ENCODE assay signal across 29 cellular contexts in the genomic region with DNA sequence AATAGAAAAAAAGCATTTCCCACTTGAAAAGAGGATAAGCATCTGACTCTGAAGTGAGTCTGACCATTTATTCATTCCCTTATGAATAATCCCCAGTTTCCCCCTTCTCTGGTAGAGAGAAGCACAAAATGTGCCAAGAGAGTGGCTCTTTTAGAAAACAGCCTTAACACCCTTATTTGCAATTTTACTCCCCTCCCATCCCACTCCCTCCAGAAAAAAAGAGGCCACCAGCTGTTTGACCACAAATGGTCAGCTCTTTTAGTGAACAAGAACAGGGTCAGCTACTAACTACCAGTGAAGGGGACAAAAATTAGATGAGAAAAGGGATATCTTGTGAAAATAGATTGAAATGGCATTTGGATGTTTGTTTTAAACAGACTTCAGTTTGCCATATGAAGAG.
"Had no signal": no experiment of that assay in that cellular context is flagged by ENCODE, and none has a peak within 500 bp of the region (broad histone marks: within the 10 kb centered on the region; RNA-seq: fewer than 3 reads in every experiment).

No MANE protein-coding gene starts in this region.

- H3K27me3 Mint-ChIP-seq: activated B cell treated with CpG ODN at 0.5 μM for 24 hours; activated CD4-positive, alpha-beta memory T cell treated with anti-CD3 and anti-CD28 coated beads for 36 hours; activated CD4-positive, alpha-beta T cell treated with anti-CD3 and anti-CD28 coated beads, Interleukin-2, amount 10 ng/mL, durations not matched to agents 24 days and 14 days; activated naive CD8-positive, alpha-beta T cell treated with anti-CD3 and anti-CD28 coated beads, Interleukin-2, amount 50 U/mL, for 24 hours; T-helper 17 cell had no signal

- H3K27ac ChIP-seq: ascending aorta, body of pancreas, Peyer's patch, RWPE1, SJSA1 had no signal

- H3K9me3 Mint-ChIP-seq: activated CD4-positive, alpha-beta T cell treated with anti-CD3 and anti-CD28 coated beads, Interleukin-2, amount 10 ng/mL, durations not matched to agents 24 days and 14 days; activated T-cell treated with anti-CD3 and anti-CD28 coated beads, Interleukin-2, amount 50 U/mL, for 4 hours had no signal

- H3K4me1 Mint-ChIP-seq: activated B cell treated with CpG ODN at 0.5 μM for 24 hours; activated CD4-positive, alpha-beta T cell treated with anti-CD3 and anti-CD28 coated beads, Interleukin-2, amount 10 ng/mL, durations not matched to agents 24 days and 14 days; activated naive CD8-positive, alpha-beta T cell treated with anti-CD3 and anti-CD28 coated beads, Interleukin-2, amount 50 U/mL, for 24 hours; T-helper 17 cell had no signal

- H3K27me3 ChIP-seq: ascending aorta, body of pancreas, Peyer's patch, SJSA1 had no signal

- H3K4me3 Mint-ChIP-seq: activated B cell treated with CpG ODN at 0.5 μM for 24 hours; activated CD4-positive, alpha-beta memory T cell treated with anti-CD3 and anti-CD28 coated beads for 36 hours; activated CD4-positive, alpha-beta T cell treated with anti-CD3 and anti-CD28 coated beads, Interleukin-2, amount 10 ng/mL, durations not matched to agents 24 days and 14 days; activated naive CD8-positive, alpha-beta T cell treated with anti-CD3 and anti-CD28 coated beads, Interleukin-2, amount 50 U/mL, for 24 hours; activated T-cell treated with anti-CD3 and anti-CD28 coated beads, Interleukin-2, amount 50 U/mL, for 4 hours; T-helper 17 cell had no signal

- DNase-seq: activated B cell treated with CpG ODN at 0.5 μM for 24 hours; activated CD4-positive, alpha-beta memory T cell treated with anti-CD3 and anti-CD28 coated beads for 36 hours; activated CD4-positive, alpha-beta T cell treated with anti-CD3 and anti-CD28 coated beads for 1 hour; activated CD4-positive, alpha-beta T cell treated with anti-CD3 and anti-CD28 coated beads, Interleukin-2, amount 10 ng/mL, durations not matched to agents 24 days and 14 days; activated CD8-positive, alpha-beta memory T cell treated with anti-CD3 and anti-CD28 coated beads for 24 hours; activated effector memory CD4-positive, alpha-beta T cell treated with anti-CD3 and anti-CD28 coated beads, Interleukin-2, amount 50 U/mL, for 16 hours; activated naive CD4-positive, alpha-beta T cell treated with Interleukin-2 at 50 U/mL for 16 hours; activated naive CD8-positive, alpha-beta T cell treated with anti-CD3 and anti-CD28 coated beads, Interleukin-2, amount 50 U/mL, for 24 hours; activated T-cell treated with anti-CD3 and anti-CD28 coated beads, Interleukin-2, amount 50 U/mL, for 4 hours; amniotic stem cell; body of pancreas; Karpas-422; NCI-H1048; NCI-H1930; NCI-H2107; NCI-H345; NCI-H510A; NCI-H526 treated with DMSO at 0.1 percent for 48 hours; NCI-H82; NK-92 treated with Interleukin-12 subunit alpha and Interleukin-12 subunit beta, amount 100 ng/mL, for 24 hours; Peyer's patch; Right ventricle myocardium superior; T-helper 17 cell; T-helper 9 cell had no signal

- ATAC-seq: activated naive CD4-positive, alpha-beta T cell treated with anti-CD3 and anti-CD28 coated beads, Interleukin-2, amount 50 U/mL, for 72 hours; activated naive CD8-positive, alpha-beta T cell treated with anti-CD3 and anti-CD28 coated beads, Interleukin-2, amount 50 U/mL, for 24 hours; activated T-cell treated with anti-CD3 and anti-CD28 coated beads, Interleukin-2, amount 50 U/mL, for 4 hours; body of pancreas; K562; T-helper 17 cell had no signal

- H3K4me1 ChIP-seq: ascending aorta, body of pancreas, SJSA1 had no signal

- H3K36me3 ChIP-seq: Peyer's patch, SJSA1 had no signal

- H3K4me3 ChIP-seq: ascending aorta, body of pancreas, K562, Peyer's patch, SJSA1 had no signal

- H3K36me3 Mint-ChIP-seq: activated CD4-positive, alpha-beta memory T cell treated with anti-CD3 and anti-CD28 coated beads for 36 hours had no signal

- H3K27ac Mint-ChIP-seq: activated B cell treated with CpG ODN at 0.5 μM for 24 hours; activated CD4-positive, alpha-beta memory T cell treated with anti-CD3 and anti-CD28 coated beads for 36 hours; activated CD4-positive, alpha-beta T cell treated with anti-CD3 and anti-CD28 coated beads, Interleukin-2, amount 10 ng/mL, durations not matched to agents 24 days and 14 days; activated naive CD4-positive, alpha-beta T cell treated with anti-CD3 and anti-CD28 coated beads, Interleukin-2, amount 50 U/mL, for 72 hours; activated naive CD8-positive, alpha-beta T cell treated with anti-CD3 and anti-CD28 coated beads, Interleukin-2, amount 50 U/mL, for 24 hours; T-helper 17 cell had no signal

- H3K9me3 ChIP-seq: ascending aorta, body of pancreas, Peyer's patch, SJSA1 had no signal
